7 cellular contexts compared by ENCODE assay signal in the genomic region with DNA sequence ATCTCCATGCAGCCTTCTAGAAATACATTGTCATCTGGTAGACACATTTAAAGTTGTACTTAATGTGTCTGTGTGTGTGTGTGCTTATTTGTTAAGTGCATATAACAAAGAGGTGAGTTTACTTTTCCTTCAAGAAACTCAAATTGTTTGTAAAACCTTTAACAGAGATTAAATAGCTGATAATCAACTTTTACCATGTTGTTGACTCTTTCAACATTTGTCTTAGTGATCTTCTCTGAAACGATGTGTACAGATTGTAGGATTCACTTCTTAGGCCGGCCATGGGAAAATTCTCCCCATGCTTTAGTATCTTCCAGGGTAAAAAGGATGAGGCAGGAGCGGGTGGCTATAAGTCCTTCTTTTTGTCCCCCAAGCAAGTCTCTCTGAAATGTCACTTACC.
"Had no signal": no experiment of that assay in that cellular context is flagged by ENCODE, and none has a peak within 500 bp of the region (broad histone marks: within the 10 kb centered on the region; RNA-seq: fewer than 3 reads in every experiment).

No MANE protein-coding gene starts in this region.

- H3K27ac ChIP-seq: KMS-11 had no signal

- H3K27ac Mint-ChIP-seq: GM23338, H9 had no signal

- H3K4me3 ChIP-seq: GM23338 had no signal

- DNase-seq: H9, HCEC 1CT, IMR-90, Karpas-422, KBM-7 had no signal

- ATAC-seq: GM23338 had no signal

- H3K4me3 Mint-ChIP-seq: GM23338, H9 had no signal

- H3K4me2 ChIP-seq: GM23338, KMS-11 had no signal

- H3K9me3 Mint-ChIP-seq: H9 had no signal

- H2AFZ ChIP-seq: GM23338 had no signal

- H3K4me1 Mint-ChIP-seq: GM23338, H9 had no signal
